In the genomic region with DNA sequence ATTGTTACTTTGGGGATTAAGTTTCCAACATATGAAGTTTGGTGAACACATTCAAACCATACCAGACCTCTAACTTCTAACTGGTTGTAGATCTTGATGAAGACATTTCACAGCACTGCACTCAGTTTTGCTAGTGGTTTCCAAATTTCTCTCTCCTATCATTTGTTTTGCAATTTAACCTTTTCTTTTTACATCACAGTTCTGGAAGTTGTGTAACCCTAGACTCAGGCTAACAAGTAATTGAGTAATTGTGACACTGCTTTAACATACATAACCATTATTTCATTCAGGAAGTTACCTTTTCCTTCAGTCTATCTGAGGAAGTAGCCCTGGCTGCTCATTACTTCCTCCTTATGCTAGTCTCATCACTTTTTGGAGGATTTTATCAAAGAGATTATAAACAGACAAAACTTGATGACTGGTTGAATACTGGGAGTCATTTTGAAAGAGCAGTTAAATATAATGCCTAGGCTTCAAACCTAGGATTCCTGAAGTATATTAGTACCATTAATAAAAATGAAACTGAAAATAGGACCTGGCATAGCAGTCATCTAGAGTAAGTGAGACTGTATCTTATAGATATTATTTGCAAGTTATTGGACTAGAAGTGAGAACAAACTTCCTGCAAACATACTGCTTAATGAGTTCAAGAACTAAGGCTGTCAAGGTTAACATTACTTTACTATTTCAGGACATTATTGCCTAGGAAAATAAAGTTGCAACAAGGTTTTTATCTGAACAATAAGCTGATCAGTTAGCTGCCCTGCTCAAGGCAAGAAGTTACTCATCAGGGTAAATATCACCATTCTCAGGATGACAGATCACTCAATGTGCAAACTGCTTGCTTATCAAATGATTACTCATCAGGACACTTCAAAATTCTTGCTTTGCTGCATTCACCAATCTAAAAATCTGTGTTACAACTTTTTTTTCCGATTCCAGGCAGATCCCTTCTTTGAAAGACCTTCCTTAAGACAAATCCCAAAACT, we compare ENCODE assay signal across 9 cellular contexts. TPM values are rescaled to one million over a fixed set of nuclear protein-coding genes. Genes with fewer than 3 reads are reported as not detected.
DNase-seq lines count a peak whose midpoint lies in the region; ATAC-seq, FAIRE-seq and TF ChIP-seq lines count a peak whose summit lies in the region.
"Had no signal": no experiment of that assay in that cellular context is flagged by ENCODE, and none has a peak within 500 bp of the region (broad histone marks: within the 10 kb centered on the region; RNA-seq: fewer than 3 reads in every experiment).

No MANE protein-coding gene starts in this region.

- FAIRE-seq in GM12891 (lab: Jason Lieb, UNC), result peak; percentile 41

- H3K36me3 Mint-ChIP-seq in activated naive CD8-positive, alpha-beta T cell treated with anti-CD3 and anti-CD28 coated beads, Interleukin-2, amount 50 U/mL, for 24 hours (ENCODE audit: low read depth), result no peaks in the 10 kb centered on the region

- H3K4me1 Mint-ChIP-seq in activated naive CD8-positive, alpha-beta T cell treated with anti-CD3 and anti-CD28 coated beads, Interleukin-2, amount 50 U/mL, for 24 hours, result peaks cover 23% of the 10 kb centered on the region

- DNase-seq in GM12891 (ENCODE audit: insufficient read length, low spot score) (no peak), NCI-H2227 treated with DMSO at 0.1 percent for 48 hours (lab: John Stamatoyannopoulos, UW) (no peak), GM13976 (ENCODE audit: low spot score) (no peak), NCI-H1105 (lab: John Stamatoyannopoulos, UW) (no peak), NCI-H1105 treated with DMSO at 0.1 percent for 48 hours (lab: John Stamatoyannopoulos, UW) (no peak)
- DNase-seq in activated naive CD8-positive, alpha-beta T cell treated with anti-CD3 and anti-CD28 coated beads, Interleukin-2, amount 50 U/mL, for 24 hours, result no peak
- DNase-seq: activated gamma-delta T cell treated with Interleukin-2 at 50 U/mL for 16 hours had no signal

- peak overlapping the region; percentile 32 for H3K4me3 Mint-ChIP-seq in activated naive CD8-positive, alpha-beta T cell treated with anti-CD3 and anti-CD28 coated beads, Interleukin-2, amount 50 U/mL, for 24 hours

- no peak for TF ChIP-seq CTCF in GM13976 (IDR thresholded peaks at IDR 0.05; ENCODE audit: borderline replicate concordance, control extremely low read depth, extremely low read depth, insufficient read depth, missing control alignments)

- no peak for TF ChIP-seq POLR2A in GM12891 (IDR thresholded peaks at IDR 0.05; ENCODE audit: low read depth, low read length)

- no peaks in the 10 kb centered on the region for H3K27me3 Mint-ChIP-seq in activated naive CD8-positive, alpha-beta T cell treated with anti-CD3 and anti-CD28 coated beads, Interleukin-2, amount 50 U/mL, for 24 hours

- H3K9me3 Mint-ChIP-seq in activated naive CD8-positive, alpha-beta T cell treated with anti-CD3 and anti-CD28 coated beads, Interleukin-2, amount 50 U/mL, for 24 hours, result no peaks in the 10 kb centered on the region

- H3K27ac Mint-ChIP-seq in activated naive CD8-positive, alpha-beta T cell treated with anti-CD3 and anti-CD28 coated beads, Interleukin-2, amount 50 U/mL, for 24 hours, result peak overlapping the region; percentile 79

- in situ Hi-C loops in GM13976 (cut with MboI; ENCODE audit: low sequenced_read_pairs, unreplicated experiment), result no loop called here

- ATAC-seq in GM21529 (IDR thresholded peaks at IDR 0.05; ENCODE audit: unreplicated experiment) (peak; percentile 50), HG03460 (IDR thresholded peaks at IDR 0.05; ENCODE audit: unreplicated experiment) (peak; percentile 53)
- ATAC-seq in activated naive CD8-positive, alpha-beta T cell treated with anti-CD3 and anti-CD28 coated beads, Interleukin-2, amount 50 U/mL, for 24 hours, result peak; percentile 77

TF ChIP-seq in GM12891, 5 proteins besides CTCF, POLR2A, EP300 and RAD21:
- TF ChIP-seq POLR2AphosphoS5 (IDR thresholded peaks at IDR 0.05; ENCODE audit: low read depth, low read length) (no peak), TAF1 (IDR thresholded peaks at IDR 0.05; ENCODE audit: low read depth, low read length) (no peak), PAX5 (IDR thresholded peaks at IDR 0.05; ENCODE audit: insufficient read depth, low read length, severe bottlenecking) (no peak), POU2F2 (IDR thresholded peaks at IDR 0.05; ENCODE audit: low read depth, low read length) (no peak), SPI1 (IDR thresholded peaks at IDR 0.05; ENCODE audit: low read depth, low read length) (no peak)

RNA-seq across cellular contexts. Expression of gene TEX13C, which starts 25.6 kb away (rescaled TPM):
- polyA plus RNA-seq in GM12891 (2012; ENCODE audit: low read depth, missing spikeins), result not detected
